In the genomic region with DNA sequence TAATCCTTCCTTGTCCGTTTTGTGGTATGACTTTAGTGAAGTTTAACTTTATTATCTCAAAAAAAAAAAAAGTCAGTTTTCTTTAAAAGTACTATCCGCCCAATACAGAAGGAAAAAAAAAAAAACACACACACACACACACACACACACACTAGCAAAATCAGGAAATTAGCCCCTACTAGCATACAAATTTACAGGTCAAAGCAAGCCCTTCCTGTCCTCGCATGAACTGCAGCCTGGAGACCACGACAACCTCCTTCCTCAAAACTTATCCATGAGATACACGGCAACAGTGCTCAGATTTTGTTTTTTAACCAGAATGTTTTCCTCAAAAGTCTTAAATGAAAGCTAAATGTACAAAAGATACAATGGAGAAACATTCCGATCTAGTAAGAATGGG, we compare ENCODE assay signal across 9 cellular contexts. TPM values are rescaled to one million over a fixed set of nuclear protein-coding genes. Genes with fewer than 3 reads are reported as not detected.
DNase-seq lines count a peak whose midpoint lies in the region; ATAC-seq and TF ChIP-seq lines count a peak whose summit lies in the region.
"Had no signal": no experiment of that assay in that cellular context is flagged by ENCODE, and none has a peak within 500 bp of the region (broad histone marks: within the 10 kb centered on the region; RNA-seq: fewer than 3 reads in every experiment).

No MANE protein-coding gene starts in this region.

- peaks cover 39% of the 10 kb centered on the region for H3K36me3 Mint-ChIP-seq in activated T-helper 17 cell treated with anti-CD3 and anti-CD28 coated beads, Interleukin-2, amount 50 U/mL, for 72 hours (ENCODE audit: low read depth)

- H3K4me2 ChIP-seq in PC-3 (ENCODE audit: low read length), result no peak overlapping the region

- in situ Hi-C loops in ACHN (cut with HindIII; ENCODE audit: low pct_ligation_motif_present, low pct_unique_long_range_greater_than_20kb, low sequenced_read_pairs), result no loop called here

- no TSS peak for BruUV-seq in PC-3 (replicated peaks; lab: Mats Ljungman, UMichigan)

- no peak overlapping the region for H3K9ac ChIP-seq in HUES48 (ENCODE audit: low read depth, low read length)
- H3K9ac ChIP-seq in PC-3 (ENCODE audit: low read length), result no peak overlapping the region

- peak overlapping the region; percentile 75 for H3K27ac Mint-ChIP-seq in activated T-helper 17 cell treated with anti-CD3 and anti-CD28 coated beads, Interleukin-2, amount 50 U/mL, for 72 hours

- H4K20me1 ChIP-seq in PC-3 (ENCODE audit: low read length), result 0 out of 2 replicates have a peak, but pooled peaks cover 10% of the 10 kb centered on the region

- peak overlapping the region; percentile 1; the same call in 1 of the 2 replicates for H3K4me3 ChIP-seq in HUES48 (ENCODE audit: low read depth, low read length)
- H3K4me3 ChIP-seq in PC-3 (ENCODE audit: low read length), result no peak overlapping the region

- no peak for TF ChIP-seq CTCF in PC-3 (conservative IDR thresholded peaks at IDR 0.05; ENCODE audit: low read depth, low read length)

- no peaks in the 10 kb centered on the region for H3K9me3 Mint-ChIP-seq in activated T-helper 17 cell treated with anti-CD3 and anti-CD28 coated beads, Interleukin-2, amount 50 U/mL, for 72 hours

- intact Hi-C loops in PC-3 (cut with micrococcal nuclease), result no loop called here

- H3K27ac ChIP-seq in HUES48 (ENCODE audit: low read depth, low read length) (peak overlapping the region; percentile 62), PC-3 (ENCODE audit: low read length) (no peak overlapping the region)
- H3K27ac ChIP-seq: foreskin keratinocyte had no signal

- H3K79me2 ChIP-seq in PC-3 (ENCODE audit: low read length), result peaks cover 95% of the 10 kb centered on the region

- peaks cover 28% of the 10 kb centered on the region for H3K4me1 Mint-ChIP-seq in activated T-helper 17 cell treated with anti-CD3 and anti-CD28 coated beads, Interleukin-2, amount 50 U/mL, for 72 hours

- H3K9me3 ChIP-seq in HUES48 (ENCODE audit: control insufficient read depth, insufficient read depth, low read length) (no peaks in the 10 kb centered on the region), PC-3 (ENCODE audit: low read length) (no peaks in the 10 kb centered on the region)

- POLR2A ChIA-PET in PC-3 (lab: Charles Lee; ENCODE audit: unreplicated experiment), result no interaction called here

- H3K4me3 Mint-ChIP-seq in activated T-helper 17 cell treated with anti-CD3 and anti-CD28 coated beads, Interleukin-2, amount 50 U/mL, for 72 hours, result peak overlapping the region; percentile 46

- peaks cover 20% of the 10 kb centered on the region for H3K4me1 ChIP-seq in HUES48 (ENCODE audit: control insufficient read depth, insufficient read depth, low read length)
- H3K4me1 ChIP-seq in PC-3 (ENCODE audit: insufficient read depth, low read length), result peaks cover 9% of the 10 kb centered on the region; the same call in 1 of the 2 replicates

- CTCF ChIA-PET in PC-3 (lab: Charles Lee), result no interaction called here

- H3K27me3 Mint-ChIP-seq in activated T-helper 17 cell treated with anti-CD3 and anti-CD28 coated beads, Interleukin-2, amount 50 U/mL, for 72 hours, result no peaks in the 10 kb centered on the region

- no peak overlapping the region for H2AFZ ChIP-seq in PC-3 (ENCODE audit: low read length)

- H3K27me3 ChIP-seq in HUES48 (ENCODE audit: control insufficient read depth, insufficient read depth, low read length) (no peaks in the 10 kb centered on the region), PC-3 (ENCODE audit: low read length) (no peaks in the 10 kb centered on the region)
- H3K27me3 ChIP-seq: foreskin keratinocyte had no signal

- H3K36me3 ChIP-seq in HUES48 (ENCODE audit: control insufficient read depth, insufficient read depth, low read length) (peaks cover 7% of the 10 kb centered on the region), PC-3 (ENCODE audit: low read depth, low read length) (peaks cover 2% of the 10 kb centered on the region; the same call in 1 of the 2 replicates)

- peak; percentile 17 for DNase-seq in ACHN
- DNase-seq in left lobe of liver (ENCODE audit: low spot score), result no peak
- no peak for DNase-seq in amygdala (lab: John Stamatoyannopoulos, UW)
- no peak for DNase-seq in stimulated activated CD4-positive, alpha-beta T cell treated with anti-CD3 and anti-CD28 coated beads, Interleukin-1b, Interleukin-23, amount 100 ng/mL, for 48 hours
- no peak for DNase-seq in PC-3
- DNase-seq in NCI-H2107 treated with DMSO at 0.1 percent for 48 hours (lab: John Stamatoyannopoulos, UW; ENCODE audit: unreplicated experiment), result no peak
- DNase-seq: foreskin keratinocyte had no signal

- H3K9me2 ChIP-seq in PC-3 (replicated peaks; ENCODE audit: low read length), result no peaks in the 10 kb centered on the region

- no peak for ATAC-seq in activated T-helper 17 cell treated with anti-CD3 and anti-CD28 coated beads, Interleukin-2, amount 50 U/mL, for 72 hours (replicated peaks)
- peak; percentile 41 for ATAC-seq in left lobe of liver
- ATAC-seq in PC-3, result no peak
- ATAC-seq: foreskin keratinocyte had no signal

- no peaks in the 10 kb centered on the region for H3F3A ChIP-seq in PC-3 (ENCODE audit: low read length, unreplicated experiment)

RNA-seq across cellular contexts. Expression of gene NCOR1, which starts 16.2 kb away (rescaled TPM):
- 100 to 1,000 TPM; 112 to 144 TPM for total RNA-seq in activated T-helper 17 cell treated with anti-CD3 and anti-CD28 coated beads, Interleukin-2, amount 50 U/mL, for 72 hours
- 58.1 TPM for total RNA-seq in left lobe of liver
- total RNA-seq in PC-3 (2014; rRNA removed), result 127 and 204 TPM in 2 replicates

RNA-seq across cellular contexts. Expression of gene PIGL, which starts 17.9 kb away (rescaled TPM):
- 10 to 100 TPM; 35.5 to 38.7 TPM for total RNA-seq in activated T-helper 17 cell treated with anti-CD3 and anti-CD28 coated beads, Interleukin-2, amount 50 U/mL, for 72 hours
- total RNA-seq in left lobe of liver (18.5 TPM), PC-3 (2014; rRNA removed) (37.4 and 58.3 TPM in 2 replicates)
